Comparison of ENCODE assay signal across 8 cellular contexts in the genomic region with DNA sequence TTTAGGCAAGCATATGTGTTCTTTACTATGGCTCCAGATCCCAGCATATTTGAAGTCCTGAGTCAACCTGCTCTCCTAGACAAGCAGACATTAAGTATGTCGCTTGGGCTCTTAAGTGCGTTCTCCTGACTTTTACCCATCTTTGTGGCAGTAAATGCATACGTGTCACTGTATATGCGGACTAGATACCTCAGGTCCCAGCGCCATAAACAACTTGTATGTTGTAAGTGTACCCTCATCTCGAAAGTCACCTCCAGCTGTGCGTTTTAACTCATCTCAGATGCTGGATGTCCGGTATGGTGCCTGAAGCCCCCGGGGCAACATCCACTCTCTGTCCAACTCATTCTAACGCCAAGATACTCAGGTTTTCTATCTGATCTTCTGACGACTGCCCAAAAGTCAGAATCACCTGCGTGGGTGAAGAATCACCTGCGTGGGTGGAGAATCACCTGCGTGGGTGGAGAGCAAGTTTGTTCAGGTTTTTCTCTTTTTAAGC. TPM values are rescaled to one million over a fixed set of nuclear protein-coding genes. Genes with fewer than 3 reads are reported as not detected.
A peak's percentile ranks its signal among the peaks of the same experiment; 100 is the strongest.
DNase-seq lines count a peak whose midpoint lies in the region; ATAC-seq and TF ChIP-seq lines count a peak whose summit lies in the region.

No MANE protein-coding gene starts in this region.

- H3K4me3 ChIP-seq in iPS-11a (ENCODE audit: low read depth, low read length) (peak overlapping the region; percentile 79), stomach (peak overlapping the region; percentile 97 to 99 (median 97)), Peyer's patch (peak overlapping the region in 2 of 4 donors; percentile 96 to 98)

- peak overlapping the region; percentile 83 for H3K27ac Mint-ChIP-seq in activated CD4-positive, alpha-beta T cell treated with anti-CD3 and anti-CD28 coated beads, Interleukin-2, amount 10 ng/mL, durations not matched to agents 7 days and 5 days
- H3K27ac Mint-ChIP-seq in activated CD4-positive, alpha-beta memory T cell treated with anti-CD3 and anti-CD28 coated beads, Interleukin-2, amount 10 ng/mL, durations not matched to agents 7 days and 5 days = peak overlapping the region; percentile 58

- peaks cover 39% of the 10 kb centered on the region for H3K4me1 Mint-ChIP-seq in activated CD4-positive, alpha-beta T cell treated with anti-CD3 and anti-CD28 coated beads, Interleukin-2, amount 10 ng/mL, durations not matched to agents 7 days and 5 days
- peaks cover 39% of the 10 kb centered on the region for H3K4me1 Mint-ChIP-seq in activated CD4-positive, alpha-beta memory T cell treated with anti-CD3 and anti-CD28 coated beads, Interleukin-2, amount 10 ng/mL, durations not matched to agents 7 days and 5 days

- POLR2A ChIA-PET in activated CD4-positive, alpha-beta T cell treated with anti-CD3 and anti-CD28 coated beads, Interleukin-2, amount 10 ng/mL, durations not matched to agents 7 days and 5 days (lab: Charles Lee) = interaction anchor here (1.0 kb wide), 1 partner anchor 14 kb away, joined by 4 read pairs; no protein-coding TSS in a partner anchor
- POLR2A ChIA-PET in activated CD4-positive, alpha-beta memory T cell treated with anti-CD3 and anti-CD28 coated beads, Interleukin-2, amount 10 ng/mL, durations not matched to agents 7 days and 5 days (lab: Charles Lee) = no interaction called here

- TF ChIP-seq POLR2A in stomach (IDR thresholded peaks at IDR 0.05) = no peak
- no peak for TF ChIP-seq POLR2A in Peyer's patch (IDR thresholded peaks at IDR 0.05)

- TF ChIP-seq CTCF in stomach (IDR thresholded peaks at IDR 0.05) (no peak), Peyer's patch (IDR thresholded peaks at IDR 0.05) (no peak)

- ATAC-seq in HG02642 (IDR thresholded peaks at IDR 0.05; ENCODE audit: poor library complexity, unreplicated experiment) = no peak

- no peak for TF ChIP-seq EP300 in stomach (IDR thresholded peaks at IDR 0.05)

- intact Hi-C loops in stomach (cut with DNase I; ENCODE audit: low total_unique reads) = no loop called here

- H3K9me3 ChIP-seq in stomach (no peaks in the 10 kb centered on the region), Peyer's patch (no peaks in the 10 kb centered on the region)

- peak overlapping the region in 1 of 5 donors; percentile 100 for H3K27ac ChIP-seq in stomach
- no peak overlapping the region for H3K27ac ChIP-seq in Peyer's patch

- 45 to 69% (median 58%) methylated on average over 14 of the region's 14 CpGs for WGBS in stomach, 5 donors

- H3K27me3 ChIP-seq in stomach (no peaks in the 10 kb centered on the region), Peyer's patch (no peaks in the 10 kb centered on the region)

- H3K4me1 ChIP-seq in stomach = peaks cover 15 to 57% (median 44%) of the 10 kb centered on the region in 4 donors
- peaks cover 0 to 17% (median 9%) of the 10 kb centered on the region in 4 donors for H3K4me1 ChIP-seq in Peyer's patch

- H3K4me3 Mint-ChIP-seq in activated CD4-positive, alpha-beta T cell treated with anti-CD3 and anti-CD28 coated beads, Interleukin-2, amount 10 ng/mL, durations not matched to agents 7 days and 5 days = peak overlapping the region; percentile 73
- peak overlapping the region; percentile 76 for H3K4me3 Mint-ChIP-seq in activated CD4-positive, alpha-beta memory T cell treated with anti-CD3 and anti-CD28 coated beads, Interleukin-2, amount 10 ng/mL, durations not matched to agents 7 days and 5 days

- H3K36me3 ChIP-seq in stomach (peaks cover 30 to 38% (median 36%) of the 10 kb centered on the region in 4 donors), Peyer's patch (peaks cover 0 to 31% (median 0%) of the 10 kb centered on the region in 3 donors)

- H3K27me3 Mint-ChIP-seq in activated CD4-positive, alpha-beta T cell treated with anti-CD3 and anti-CD28 coated beads, Interleukin-2, amount 10 ng/mL, durations not matched to agents 7 days and 5 days = peaks cover 8% of the 10 kb centered on the region
- H3K27me3 Mint-ChIP-seq in activated CD4-positive, alpha-beta memory T cell treated with anti-CD3 and anti-CD28 coated beads, Interleukin-2, amount 10 ng/mL, durations not matched to agents 7 days and 5 days = peaks cover 12% of the 10 kb centered on the region

- CTCF ChIA-PET in activated CD4-positive, alpha-beta T cell treated with anti-CD3 and anti-CD28 coated beads, Interleukin-2, amount 10 ng/mL, durations not matched to agents 7 days and 5 days (lab: Charles Lee) = no interaction called here
- CTCF ChIA-PET in activated CD4-positive, alpha-beta memory T cell treated with anti-CD3 and anti-CD28 coated beads, Interleukin-2, amount 10 ng/mL, durations not matched to agents 7 days and 5 days (lab: Charles Lee) = interaction anchor here (0.9 kb wide), 1 partner anchor 17 kb away, joined by 5 read pairs; no protein-coding TSS in a partner anchor

- H3K9me3 Mint-ChIP-seq in activated CD4-positive, alpha-beta T cell treated with anti-CD3 and anti-CD28 coated beads, Interleukin-2, amount 10 ng/mL, durations not matched to agents 7 days and 5 days = peaks cover 7% of the 10 kb centered on the region
- H3K9me3 Mint-ChIP-seq in activated CD4-positive, alpha-beta memory T cell treated with anti-CD3 and anti-CD28 coated beads, Interleukin-2, amount 10 ng/mL, durations not matched to agents 7 days and 5 days = peaks cover 5% of the 10 kb centered on the region

- H3K36me3 Mint-ChIP-seq in activated CD4-positive, alpha-beta T cell treated with anti-CD3 and anti-CD28 coated beads, Interleukin-2, amount 10 ng/mL, durations not matched to agents 7 days and 5 days (ENCODE audit: low read depth) = peaks cover 7% of the 10 kb centered on the region
- peaks cover 10% of the 10 kb centered on the region for H3K36me3 Mint-ChIP-seq in activated CD4-positive, alpha-beta memory T cell treated with anti-CD3 and anti-CD28 coated beads, Interleukin-2, amount 10 ng/mL, durations not matched to agents 7 days and 5 days (ENCODE audit: low read depth)

- DNase-seq in activated CD4-positive, alpha-beta T cell treated with anti-CD3 and anti-CD28 coated beads, Interleukin-2, amount 10 ng/mL, durations not matched to agents 7 days and 5 days = no peak
- DNase-seq in activated CD4-positive, alpha-beta T cell treated with anti-CD3 and anti-CD28 coated beads for 48 hours = no peak
- DNase-seq in activated CD4-positive, alpha-beta memory T cell treated with anti-CD3 and anti-CD28 coated beads, Interleukin-2, amount 10 ng/mL, durations not matched to agents 7 days and 5 days = no peak
- DNase-seq in stomach (no peak), Peyer's patch (no peak), GM03348 (ENCODE audit: low spot score) (no peak)

RNA-seq across cellular contexts. Expression of a gene that starts 1.7 kb away (rescaled TPM):
- total RNA-seq in activated CD4-positive, alpha-beta T cell treated with anti-CD3 and anti-CD28 coated beads, Interleukin-2, amount 10 ng/mL, durations not matched to agents 7 days and 5 days = 10 to 100 TPM; 60.7 to 76.8 TPM
- 10 to 100 TPM; 69.3 to 71.7 TPM for total RNA-seq in activated CD4-positive, alpha-beta memory T cell treated with anti-CD3 and anti-CD28 coated beads, Interleukin-2, amount 10 ng/mL, durations not matched to agents 7 days and 5 days
- total RNA-seq in stomach (100 to 1,000 TPM in 3 of 5 donors, 10 to 100 TPM in 2; 45.0 to 186 (median 102) TPM), Peyer's patch (100 to 1,000 TPM in 2 of 4 donors, 10 to 100 TPM in 2; 80.0 to 153 (median 95.9) TPM)
- 100 to 1,000 TPM; 117 to 131 (median 118) TPM for polyA plus RNA-seq in stomach

RNA-seq across cellular contexts. Expression of a gene that starts 14.7 kb away (rescaled TPM):
- total RNA-seq in activated CD4-positive, alpha-beta T cell treated with anti-CD3 and anti-CD28 coated beads, Interleukin-2, amount 10 ng/mL, durations not matched to agents 7 days and 5 days = 100 to 1,000 TPM; 105 to 131 TPM
- 100 to 1,000 TPM; 121 to 129 TPM for total RNA-seq in activated CD4-positive, alpha-beta memory T cell treated with anti-CD3 and anti-CD28 coated beads, Interleukin-2, amount 10 ng/mL, durations not matched to agents 7 days and 5 days
- total RNA-seq in stomach (100 to 1,000 TPM in 3 of 5 donors, 10 to 100 TPM in 2; 30.3 to 208 (median 115) TPM), Peyer's patch (100 to 1,000 TPM in 3 of 4 donors, 10 to 100 TPM in 1; 58.7 to 235 (median 118) TPM)
- polyA plus RNA-seq in stomach = 10 to 100 TPM; 38.9 to 69.7 (median 39.7) TPM

RNA-seq across cellular contexts. Expression of a gene that starts 24.5 kb away (rescaled TPM):
- total RNA-seq in activated CD4-positive, alpha-beta T cell treated with anti-CD3 and anti-CD28 coated beads, Interleukin-2, amount 10 ng/mL, durations not matched to agents 7 days and 5 days = 10 to 100 TPM; 17.5 to 18.9 TPM
- total RNA-seq in activated CD4-positive, alpha-beta memory T cell treated with anti-CD3 and anti-CD28 coated beads, Interleukin-2, amount 10 ng/mL, durations not matched to agents 7 days and 5 days = 10 to 100 TPM; 20.2 to 23.0 TPM
- total RNA-seq in stomach = 10 to 100 TPM in 4 of 5 donors, 1 to 10 TPM in 1; 3.5 to 63.7 (median 10.7) TPM
- polyA plus RNA-seq in stomach = 10 to 100 TPM; 35.5 to 41.0 (median 38.3) TPM
- 10 to 100 TPM; 17.2 to 30.5 (median 23.3) TPM for total RNA-seq in Peyer's patch

RNA-seq across cellular contexts. Expression of a gene that starts 24.8 kb away (rescaled TPM):
- total RNA-seq in activated CD4-positive, alpha-beta T cell treated with anti-CD3 and anti-CD28 coated beads, Interleukin-2, amount 10 ng/mL, durations not matched to agents 7 days and 5 days = 10 to 100 TPM; 33.2 to 33.8 TPM
- 10 to 100 TPM; 42.3 to 47.6 TPM for total RNA-seq in activated CD4-positive, alpha-beta memory T cell treated with anti-CD3 and anti-CD28 coated beads, Interleukin-2, amount 10 ng/mL, durations not matched to agents 7 days and 5 days
- total RNA-seq in stomach (10 to 100 TPM; 10.5 to 77.1 (median 42.4) TPM), Peyer's patch (10 to 100 TPM; 22.8 to 83.3 (median 62.1) TPM)
- polyA plus RNA-seq in stomach = 10 to 100 TPM; 33.5 to 33.6 (median 33.6) TPM

RNA-seq across cellular contexts. Expression of a gene that starts 34.6 kb away (rescaled TPM):
- 10 to 100 TPM; 57.9 to 62.7 TPM for total RNA-seq in activated CD4-positive, alpha-beta T cell treated with anti-CD3 and anti-CD28 coated beads, Interleukin-2, amount 10 ng/mL, durations not matched to agents 7 days and 5 days
- 10 to 100 TPM; 65.3 to 67.9 TPM for total RNA-seq in activated CD4-positive, alpha-beta memory T cell treated with anti-CD3 and anti-CD28 coated beads, Interleukin-2, amount 10 ng/mL, durations not matched to agents 7 days and 5 days
- total RNA-seq in stomach (100 to 1,000 TPM in 3 of 5 donors, 10 to 100 TPM in 2; 18.0 to 387 (median 178) TPM), Peyer's patch (10 to 100 TPM; 29.7 to 57.7 (median 41.8) TPM)
- 10 to 100 TPM; 46.6 to 59.8 (median 55.3) TPM for polyA plus RNA-seq in stomach
